In genomic region chr19:30029721-30030510, GRCh38 we compare ENCODE assay signal across 11 cellular contexts.
A peak's percentile ranks its signal among the peaks of the same experiment; 100 is the strongest.
DNase-seq lines count a peak whose midpoint lies in the region; ATAC-seq lines count a peak whose summit lies in the region.
"Had no signal": no experiment of that assay in that cellular context is flagged by ENCODE, and none has a peak within 500 bp of the region (broad histone marks: within the 10 kb centered on the region; RNA-seq: fewer than 3 reads in every experiment).

No MANE protein-coding gene starts in this region.

- H3K4me1 Mint-ChIP-seq in activated CD4-positive, alpha-beta T cell treated with anti-CD3 and anti-CD28 coated beads for 36 hours = peaks cover 25% of the 10 kb centered on the region
- peaks cover 17% of the 10 kb centered on the region for H3K4me1 Mint-ChIP-seq in activated CD4-positive, alpha-beta T cell treated with anti-CD3 and anti-CD28 coated beads, Interleukin-2, amount 10 ng/mL, durations not matched to agents 24 days and 14 days
- peaks cover 27% of the 10 kb centered on the region for H3K4me1 Mint-ChIP-seq in activated CD4-positive, alpha-beta memory T cell treated with anti-CD3 and anti-CD28 coated beads, Interleukin-2, amount 10 ng/mL, durations not matched to agents 7 days and 5 days
- H3K4me1 Mint-ChIP-seq in stimulated activated naive CD8-positive, alpha-beta T cell treated with anti-CD3 and anti-CD28 coated beads, Interleukin-15, Interleukin-2, amounts not matched to agents 100 ng/mL and 50 ng/mL, for 24 hours (ENCODE audit: low read depth) = peaks cover 34% of the 10 kb centered on the region

- ATAC-seq in activated CD4-positive, alpha-beta T cell treated with anti-CD3 and anti-CD28 coated beads for 36 hours = peak; percentile 30
- peak; percentile 57 for ATAC-seq in HG03060 (IDR thresholded peaks at IDR 0.05; ENCODE audit: low read depth, unreplicated experiment)
- no peak for ATAC-seq in HG03354 (IDR thresholded peaks at IDR 0.05; ENCODE audit: poor library complexity, severe bottlenecking, unreplicated experiment)

- DNase-seq in activated CD4-positive, alpha-beta T cell treated with anti-CD3 and anti-CD28 coated beads for 36 hours = peak; percentile 21
- DNase-seq in activated CD4-positive, alpha-beta T cell treated with anti-CD3 and anti-CD28 coated beads, Interleukin-2, amount 10 ng/mL, durations not matched to agents 24 days and 14 days = no peak
- no peak for DNase-seq in activated CD4-positive, alpha-beta memory T cell treated with anti-CD3 and anti-CD28 coated beads, Interleukin-2, amount 10 ng/mL, durations not matched to agents 7 days and 5 days
- DNase-seq in stimulated activated CD4-positive, alpha-beta T cell treated with anti-CD3 and anti-CD28 coated beads, Interleukin-4, amount 100 ng/mL, for 4 hours = no peak
- DNase-seq in activated CD4-positive, CD25-positive, alpha-beta regulatory T cell treated with anti-CD3 and anti-CD28 coated beads, Interleukin-2, amount 50 U/mL, for 72 hours = no peak
- DNase-seq: 8988T, sigmoid colon, T-helper 9 cell had no signal

- H3K36me3 Mint-ChIP-seq in activated CD4-positive, alpha-beta T cell treated with anti-CD3 and anti-CD28 coated beads for 36 hours (ENCODE audit: low read depth) = peaks cover 66% of the 10 kb centered on the region
- H3K36me3 Mint-ChIP-seq in activated CD4-positive, alpha-beta T cell treated with anti-CD3 and anti-CD28 coated beads, Interleukin-2, amount 10 ng/mL, durations not matched to agents 24 days and 14 days (ENCODE audit: low read depth) = peaks cover 71% of the 10 kb centered on the region
- peaks cover 70% of the 10 kb centered on the region for H3K36me3 Mint-ChIP-seq in activated CD4-positive, alpha-beta memory T cell treated with anti-CD3 and anti-CD28 coated beads, Interleukin-2, amount 10 ng/mL, durations not matched to agents 7 days and 5 days (ENCODE audit: low read depth)
- peaks cover 90% of the 10 kb centered on the region for H3K36me3 Mint-ChIP-seq in stimulated activated naive CD8-positive, alpha-beta T cell treated with anti-CD3 and anti-CD28 coated beads, Interleukin-15, Interleukin-2, amounts not matched to agents 100 ng/mL and 50 ng/mL, for 24 hours (ENCODE audit: low read depth)

- no peak overlapping the region for H3K27ac Mint-ChIP-seq in activated CD4-positive, alpha-beta T cell treated with anti-CD3 and anti-CD28 coated beads for 36 hours
- H3K27ac Mint-ChIP-seq in activated CD4-positive, alpha-beta T cell treated with anti-CD3 and anti-CD28 coated beads, Interleukin-2, amount 10 ng/mL, durations not matched to agents 24 days and 14 days = no peak overlapping the region
- peak overlapping the region; percentile 22 for H3K27ac Mint-ChIP-seq in activated CD4-positive, alpha-beta memory T cell treated with anti-CD3 and anti-CD28 coated beads, Interleukin-2, amount 10 ng/mL, durations not matched to agents 7 days and 5 days
- peak overlapping the region; percentile 14 for H3K27ac Mint-ChIP-seq in stimulated activated naive CD8-positive, alpha-beta T cell treated with anti-CD3 and anti-CD28 coated beads, Interleukin-15, Interleukin-2, amounts not matched to agents 100 ng/mL and 50 ng/mL, for 24 hours

- POLR2A ChIA-PET in activated CD4-positive, alpha-beta T cell treated with anti-CD3 and anti-CD28 coated beads for 36 hours (lab: Charles Lee) = no interaction called here
- POLR2A ChIA-PET in activated CD4-positive, alpha-beta memory T cell treated with anti-CD3 and anti-CD28 coated beads, Interleukin-2, amount 10 ng/mL, durations not matched to agents 7 days and 5 days (lab: Charles Lee) = no interaction called here

- CTCF ChIA-PET in activated CD4-positive, alpha-beta T cell treated with anti-CD3 and anti-CD28 coated beads for 36 hours (lab: Charles Lee) = interaction anchor here (0.8 to 1.1 kb wide), 3 partner anchors 9 to 47 kb away, joined by 3 to 8 read pairs (median 3); no protein-coding TSS in a partner anchor
- CTCF ChIA-PET in activated CD4-positive, alpha-beta memory T cell treated with anti-CD3 and anti-CD28 coated beads, Interleukin-2, amount 10 ng/mL, durations not matched to agents 7 days and 5 days (lab: Charles Lee) = no interaction called here

- peaks cover 22% of the 10 kb centered on the region for H3K9me3 Mint-ChIP-seq in activated CD4-positive, alpha-beta T cell treated with anti-CD3 and anti-CD28 coated beads for 36 hours (ENCODE audit: low read depth)
- H3K9me3 Mint-ChIP-seq in activated CD4-positive, alpha-beta T cell treated with anti-CD3 and anti-CD28 coated beads, Interleukin-2, amount 10 ng/mL, durations not matched to agents 24 days and 14 days = peaks cover 32% of the 10 kb centered on the region
- peaks cover 4% of the 10 kb centered on the region for H3K9me3 Mint-ChIP-seq in activated CD4-positive, alpha-beta memory T cell treated with anti-CD3 and anti-CD28 coated beads, Interleukin-2, amount 10 ng/mL, durations not matched to agents 7 days and 5 days
- peaks cover 21% of the 10 kb centered on the region for H3K9me3 Mint-ChIP-seq in stimulated activated naive CD8-positive, alpha-beta T cell treated with anti-CD3 and anti-CD28 coated beads, Interleukin-15, Interleukin-2, amounts not matched to agents 100 ng/mL and 50 ng/mL, for 24 hours

- intact Hi-C loops in activated CD4-positive, alpha-beta T cell treated with anti-CD3 and anti-CD28 coated beads for 36 hours (cut with DNase I, micrococcal nuclease) = no loop called here
- intact Hi-C loops in activated CD4-positive, alpha-beta T cell treated with anti-CD3 and anti-CD28 coated beads, Interleukin-2, amount 10 ng/mL, durations not matched to agents 24 days and 14 days (cut with micrococcal nuclease) = no loop called here

- no peak overlapping the region for H3K4me3 Mint-ChIP-seq in activated CD4-positive, alpha-beta T cell treated with anti-CD3 and anti-CD28 coated beads for 36 hours
- no peak overlapping the region for H3K4me3 Mint-ChIP-seq in activated CD4-positive, alpha-beta T cell treated with anti-CD3 and anti-CD28 coated beads, Interleukin-2, amount 10 ng/mL, durations not matched to agents 24 days and 14 days
- H3K4me3 Mint-ChIP-seq in activated CD4-positive, alpha-beta memory T cell treated with anti-CD3 and anti-CD28 coated beads, Interleukin-2, amount 10 ng/mL, durations not matched to agents 7 days and 5 days = no peak overlapping the region
- peak overlapping the region; percentile 10 for H3K4me3 Mint-ChIP-seq in stimulated activated naive CD8-positive, alpha-beta T cell treated with anti-CD3 and anti-CD28 coated beads, Interleukin-15, Interleukin-2, amounts not matched to agents 100 ng/mL and 50 ng/mL, for 24 hours

- H3K27me3 Mint-ChIP-seq in activated CD4-positive, alpha-beta T cell treated with anti-CD3 and anti-CD28 coated beads for 36 hours = no peaks in the 10 kb centered on the region
- no peaks in the 10 kb centered on the region for H3K27me3 Mint-ChIP-seq in activated CD4-positive, alpha-beta T cell treated with anti-CD3 and anti-CD28 coated beads, Interleukin-2, amount 10 ng/mL, durations not matched to agents 24 days and 14 days
- H3K27me3 Mint-ChIP-seq in activated CD4-positive, alpha-beta memory T cell treated with anti-CD3 and anti-CD28 coated beads, Interleukin-2, amount 10 ng/mL, durations not matched to agents 7 days and 5 days = no peaks in the 10 kb centered on the region
- H3K27me3 Mint-ChIP-seq in stimulated activated naive CD8-positive, alpha-beta T cell treated with anti-CD3 and anti-CD28 coated beads, Interleukin-15, Interleukin-2, amounts not matched to agents 100 ng/mL and 50 ng/mL, for 24 hours = no peaks in the 10 kb centered on the region

Comparison
In these comparisons a context has a peak if more than half of its experiments do, and no peak if none do; other contexts are left out.
1. H3K27ac Mint-ChIP-seq: peak in activated CD4-positive, alpha-beta memory T cell treated with anti-CD3 and anti-CD28 coated beads, Interleukin-2, amount 10 ng/mL, durations not matched to agents 7 days and 5 days (single experiment) and stimulated activated naive CD8-positive, alpha-beta T cell treated with anti-CD3 and anti-CD28 coated beads, Interleukin-15, Interleukin-2, amounts not matched to agents 100 ng/mL and 50 ng/mL, for 24 hours (single experiment); none in activated CD4-positive, alpha-beta T cell treated with anti-CD3 and anti-CD28 coated beads for 36 hours (single experiment) and activated CD4-positive, alpha-beta T cell treated with anti-CD3 and anti-CD28 coated beads, Interleukin-2, amount 10 ng/mL, durations not matched to agents 24 days and 14 days (single experiment).